In the genomic region with DNA sequence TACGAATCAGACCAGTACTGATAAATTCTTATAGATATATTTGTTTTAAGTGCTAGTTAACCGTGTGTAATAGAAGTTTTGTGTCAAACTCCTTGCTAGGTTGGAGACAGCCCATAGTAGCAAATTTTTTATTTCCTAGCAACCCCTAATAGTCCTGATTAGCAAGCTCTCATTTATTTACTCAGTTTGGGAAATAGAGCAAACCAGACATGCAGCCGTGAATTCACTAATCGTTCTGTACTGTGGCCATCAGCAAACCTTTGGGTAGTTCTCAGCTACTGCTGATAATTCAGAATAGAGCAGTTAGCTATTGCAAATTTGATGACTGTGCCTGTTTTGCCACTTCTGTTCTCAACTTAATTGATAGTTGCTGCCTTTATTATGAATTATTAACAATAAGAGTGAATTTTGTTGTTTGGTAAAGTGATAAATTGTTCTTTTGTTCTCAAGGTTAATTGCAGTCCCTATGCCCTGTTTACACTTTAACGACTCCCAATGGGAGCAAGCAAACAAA, we compare ENCODE assay signal across 35 cellular contexts.
DNase-seq lines count a peak whose midpoint lies in the region; ATAC-seq, FAIRE-seq and TF ChIP-seq lines count a peak whose summit lies in the region.
"Had no signal": no experiment of that assay in that cellular context is flagged by ENCODE, and none has a peak within 500 bp of the region (broad histone marks: within the 10 kb centered on the region; RNA-seq: fewer than 3 reads in every experiment).

No MANE protein-coding gene starts in this region.

- H3K36me3 ChIP-seq in HepG2 (replicated peaks in 1 of 2; ENCODE audit: control insufficient read depth in 1 of 2, insufficient read depth in 2 of 2, low read length in 2 of 2): no peaks in the 10 kb centered on the region
- no peaks in the 10 kb centered on the region for H3K36me3 ChIP-seq in right lobe of liver
- H3K36me3 ChIP-seq: BE2C; BLaER1; BLaER1 treated with 17β-estradiol and CSF1 and Interleukin-3, amounts not matched to agents 10 nM and 100 nM had no signal

- no peak overlapping the region for H3K4me3 ChIP-seq in HepG2 (replicated peaks in 1 of 3; ENCODE audit: insufficient read depth in 1 of 3, low read depth in 2 of 3, low read length in 3 of 3)
- H3K4me3 ChIP-seq in right lobe of liver: no peak overlapping the region
- H3K4me3 ChIP-seq: A549; BLaER1; BLaER1 treated with 17β-estradiol and CSF1 and Interleukin-3, amounts not matched to agents 10 nM and 100 nM had no signal

- H3K4me1 ChIP-seq in HepG2 (ENCODE audit: insufficient read depth, low read length): no peaks in the 10 kb centered on the region
- no peaks in the 10 kb centered on the region for H3K4me1 ChIP-seq in right lobe of liver
- H3K4me1 ChIP-seq: A549; BE2C; BLaER1; BLaER1 treated with 17β-estradiol and CSF1 and Interleukin-3, amounts not matched to agents 10 nM and 100 nM; Caco-2 had no signal

- TF ChIP-seq RAD21 in HepG2 (CRISPR knock-in tag; IDR thresholded peaks at IDR 0.05): no peak

- H3K27ac ChIP-seq in HepG2 (ENCODE audit: extremely low read length, insufficient read depth, low read length) (no peak overlapping the region), right lobe of liver (no peak overlapping the region)
- H3K27ac ChIP-seq: 22Rv1; A549; BLaER1; BLaER1 treated with 17β-estradiol and CSF1 and Interleukin-3, amounts not matched to agents 10 nM and 100 nM; C4-2B had no signal

- intact Hi-C loops in HepG2 (cut with micrococcal nuclease; ENCODE audit: unreplicated experiment) (no loop called here), right lobe of liver (cut with DNase I) (no loop called here)

- H3K27me3 ChIP-seq in HepG2 (ENCODE audit: control insufficient read depth in 1 of 2, insufficient read depth in 2 of 2, low read length in 2 of 2): no peaks in the 10 kb centered on the region
- H3K27me3 ChIP-seq in right lobe of liver: no peaks in the 10 kb centered on the region
- H3K27me3 ChIP-seq: BE2C; BLaER1; BLaER1 treated with 17β-estradiol and CSF1 and Interleukin-3, amounts not matched to agents 10 nM and 100 nM had no signal

- no peak for TF ChIP-seq POLR2A in HepG2 (IDR thresholded peaks at IDR 0.05; ENCODE audit: insufficient read depth in 1 of 2, low read depth in 2 of 2, low read length in 2 of 2)
- no peak for TF ChIP-seq POLR2A in right lobe of liver (IDR thresholded peaks at IDR 0.05)

- TF ChIP-seq CTCF in HepG2 (CRISPR knock-in tag; IDR thresholded peaks at IDR 0.05) (no peak), right lobe of liver (IDR thresholded peaks at IDR 0.05) (no peak)

- POLR2A ChIA-PET in HepG2 (lab: Yijun Ruan, JAX): no interaction called here

- no peak overlapping the region for H2AFZ ChIP-seq in HepG2 (ENCODE audit: low read length)

- in situ Hi-C loops in HepG2 (cut with HindIII; ENCODE audit: extremely low pct_ligation_motif_present, low pct_unique_long_range_greater_than_20kb): no loop called here

- WGBS in HepG2 (ENCODE audit: low lambda C conversion rate): 2% methylated on average over 5 of the region's 5 CpGs
- 52% methylated on average over 5 of the region's 5 CpGs for WGBS in right lobe of liver (ENCODE audit: insufficient coverage, low coverage, low lambda C conversion rate, missing lambda C conversion rate)

- no peaks in the 10 kb centered on the region for H3K9me3 ChIP-seq in HepG2 (ENCODE audit: low read length)
- H3K9me3 ChIP-seq in right lobe of liver: no peaks in the 10 kb centered on the region
- H3K9me3 ChIP-seq: A549, BE2C, BLaER1 had no signal

- BruUV-seq in HepG2 (replicated peaks; lab: Mats Ljungman, UMichigan): no TSS peak

- H3K4me2 ChIP-seq in HepG2 (ENCODE audit: low read depth, low read length): no peak overlapping the region
- H3K4me2 ChIP-seq: A549; BLaER1; BLaER1 treated with 17β-estradiol and CSF1 and Interleukin-3, amounts not matched to agents 10 nM and 100 nM had no signal

- no peak for FAIRE-seq in HepG2 (lab: Jason Lieb, UNC)
- FAIRE-seq in islet of Langerhans (lab: Jason Lieb, UNC): peak; percentile 100
- FAIRE-seq: A204.1, A549, D721Med had no signal

- no peak for ATAC-seq in HepG2
- no peak for ATAC-seq in right lobe of liver
- no peak for ATAC-seq in HG03469 (IDR thresholded peaks at IDR 0.05; ENCODE audit: unreplicated experiment)
- ATAC-seq: A549; CD8-positive, alpha-beta T cell had no signal

- TF ChIP-seq EP300 in HepG2 (IDR thresholded peaks at IDR 0.05; ENCODE audit: low read depth in 2 of 2, low read length in 2 of 2): no peak
- no peak for TF ChIP-seq EP300 in HepG2 (CRISPR knock-in tag; IDR thresholded peaks at IDR 0.05; ENCODE audit: borderline replicate concordance)

- H4K20me1 ChIP-seq in HepG2 (ENCODE audit: insufficient read depth, low read length): no peaks in the 10 kb centered on the region; the same call in 1 of the 2 replicates
- H4K20me1 ChIP-seq: BLaER1; BLaER1 treated with 17β-estradiol and CSF1 and Interleukin-3, amounts not matched to agents 10 nM and 100 nM had no signal

- no peak for DNase-seq in HepG2 (ENCODE audit: low spot score)
- no peak for DNase-seq in right lobe of liver
- DNase-seq in NCI-H1417 (lab: John Stamatoyannopoulos, UW): peak in 2 of 3 experiments; percentile 42 to 87
- DNase-seq in NCI-H1417 treated with DMSO at 0.1 percent for 48 hours (lab: John Stamatoyannopoulos, UW): peak; percentile 49
- no peak for DNase-seq in NCI-H446 (lab: John Stamatoyannopoulos, UW)
- DNase-seq in NCI-H446 treated with DMSO at 0.1 percent for 48 hours (lab: John Stamatoyannopoulos, UW): no peak
- DNase-seq: 8988T; ACHN; AML-193; BE2C; C1 segment of cervical spinal cord; Caco-2; Calu3; CD4-positive, alpha-beta memory T cell; CD4-positive, alpha-beta T cell; CD4-positive, CD25-positive, alpha-beta regulatory T cell; CD8-positive, alpha-beta memory T cell; CD8-positive, alpha-beta T cell; COR-L47; DMS 273 treated with DMSO at 0.1 percent for 48 hours; DMS153; DMS53; DMS79; DMS79 treated with DMSO at 0.1 percent for 48 hours; DND-41; EL had no signal

- H3K9ac ChIP-seq in HepG2 (ENCODE audit: insufficient read depth, low read depth, low read length): no peak overlapping the region
- H3K9ac ChIP-seq: BLaER1; BLaER1 treated with 17β-estradiol and CSF1 and Interleukin-3, amounts not matched to agents 10 nM and 100 nM had no signal

- CTCF ChIA-PET in HepG2 (lab: Yijun Ruan, JAX; ENCODE audit: low intra/inter-chr PET ratio, low total read pairs): no interaction called here

- no peaks in the 10 kb centered on the region for H3K79me2 ChIP-seq in HepG2 (ENCODE audit: insufficient read depth, low read length)

TF ChIP-seq in HepG2, 621 proteins besides CTCF, POLR2A, EP300 and RAD21:
- no peak for TF ChIP-seq ZNF737 (CRISPR knock-in tag; IDR thresholded peaks at IDR 0.05; ENCODE audit: borderline replicate concordance)
- no peak for TF ChIP-seq NFYC (CRISPR knock-in tag; IDR thresholded peaks at IDR 0.05)
- TF ChIP-seq ZBTB38 (CRISPR knock-in tag; IDR thresholded peaks at IDR 0.05): no peak
- peak; percentile 73 for TF ChIP-seq MAFF (IDR thresholded peaks at IDR 0.05; ENCODE audit: low read depth, low read length)
- TF ChIP-seq MAFK (conservative IDR thresholded peaks at IDR 0.05 in 1 of 2, IDR thresholded peaks at IDR 0.05 in 1 of 2; ENCODE audit: low read length in 2 of 2): peak; percentile 50 to 70; a peak in 3 of 4 replicates

Comparison
In these comparisons a context has a peak if more than half of its experiments do, and no peak if none do; other contexts are left out.
1. DNase-seq: peak in NCI-H1417 (2 of 3) and NCI-H1417 treated with DMSO at 0.1 percent for 48 hours (single experiment); none in HepG2 (single experiment), right lobe of liver (0 of 3), NCI-H446 (0 of 2) and NCI-H446 treated with DMSO at 0.1 percent for 48 hours (single experiment).